8 cellular contexts compared by ENCODE assay signal in the genomic region with DNA sequence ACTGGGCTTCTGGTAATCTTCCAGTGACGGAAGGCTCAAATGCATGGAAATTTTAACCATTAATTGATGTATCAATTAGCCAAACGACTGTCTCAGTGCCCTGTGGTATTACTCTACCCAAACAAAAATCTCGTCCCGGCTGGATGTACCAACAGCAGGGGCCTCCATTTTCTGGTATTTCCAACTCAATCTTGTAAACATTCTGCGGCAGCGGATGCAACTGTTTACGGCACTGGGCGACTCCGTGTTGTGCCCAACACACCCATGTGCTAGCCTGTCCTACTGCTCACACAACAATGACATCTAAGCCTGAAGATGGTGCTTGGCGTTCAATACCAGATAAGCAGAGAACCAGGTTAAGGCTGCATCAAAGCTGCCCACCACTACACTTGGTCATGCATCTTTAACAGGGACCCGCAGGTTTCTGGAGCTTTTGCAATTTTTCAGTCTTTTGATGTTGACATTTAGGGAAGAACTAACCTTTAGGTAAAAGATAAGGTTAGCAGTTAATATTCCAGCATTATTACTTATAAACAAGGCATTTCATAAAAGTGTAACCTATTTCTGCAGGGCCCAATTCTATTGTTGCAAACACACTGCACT. TPM values are rescaled to one million over a fixed set of nuclear protein-coding genes. Genes with fewer than 3 reads are reported as not detected.
DNase-seq lines count a peak whose midpoint lies in the region; ATAC-seq and TF ChIP-seq lines count a peak whose summit lies in the region.
"Had no signal": no experiment of that assay in that cellular context is flagged by ENCODE, and none has a peak within 500 bp of the region (broad histone marks: within the 10 kb centered on the region; RNA-seq: fewer than 3 reads in every experiment).

No MANE protein-coding gene starts in this region.

- no peaks in the 10 kb centered on the region for H3K36me3 Mint-ChIP-seq in GM23338 (ENCODE audit: low read depth)
- H3K36me3 Mint-ChIP-seq in T-cell, result no peaks in the 10 kb centered on the region

- no peak for TF ChIP-seq POLR2A in ovary (IDR thresholded peaks at IDR 0.05)

- ATAC-seq in GM23338 (no peak), T-cell (replicated peaks in 1 of 4) (no peak)

- H3F3A ChIP-seq in GM23338 (replicated peaks; ENCODE audit: low read depth), result no peaks in the 10 kb centered on the region

- no peak overlapping the region for H3K9ac ChIP-seq in endocrine pancreas (ENCODE audit: control insufficient read depth, insufficient read depth, low read length)

- no peak overlapping the region for H3K27ac Mint-ChIP-seq in GM23338
- no peak overlapping the region for H3K27ac Mint-ChIP-seq in T-cell
- H3K27ac Mint-ChIP-seq: T-helper 1 cell treated with Interleukin-12 subunit alpha and Interleukin-12 subunit beta and Interleukin-4 antibody, amounts not matched to agents 30 μg/mL and 1 μg/mL, for 36 hours had no signal

- H3K79me2 ChIP-seq in GM23338 (replicated peaks; ENCODE audit: insufficient read depth), result 0 out of 2 replicates have a peak, but pooled peaks cover 3% of the 10 kb centered on the region

- H3K27me3 Mint-ChIP-seq in GM23338 (ENCODE audit: insufficient read depth, low read depth, poor library complexity) (peaks cover 12% of the 10 kb centered on the region), T-cell (peaks cover 51 to 67% of the 10 kb centered on the region in 2 donors)

- intact Hi-C loops in ovary (cut with DNase I), result no loop called here

- CTCF ChIA-PET in T-cell (lab: Charles Lee), result no interaction called here

- H3K4me2 ChIP-seq in GM23338, result peak overlapping the region; percentile 96

- H3K9me2 ChIP-seq in GM23338 (ENCODE audit: insufficient read depth), result no peaks in the 10 kb centered on the region

- peaks cover 35% of the 10 kb centered on the region for H3K4me1 Mint-ChIP-seq in GM23338
- peaks cover 4 to 7% (median 6%) of the 10 kb centered on the region in 3 donors for H3K4me1 Mint-ChIP-seq in T-cell

- no peaks in the 10 kb centered on the region for H3K36me3 ChIP-seq in GM23338 (ENCODE audit: insufficient read depth)
- H3K36me3 ChIP-seq in endocrine pancreas (ENCODE audit: control insufficient read depth, insufficient read depth, low read length), result no peaks in the 10 kb centered on the region
- no peaks in the 10 kb centered on the region for H3K36me3 ChIP-seq in ovary

- H4K20me1 ChIP-seq in GM23338 (replicated peaks; ENCODE audit: insufficient read depth), result no peaks in the 10 kb centered on the region

- no peak for TF ChIP-seq CTCF in GM23338 (conservative IDR thresholded peaks at IDR 0.05; ENCODE audit: low read depth in 2 of 2)
- no peak for TF ChIP-seq CTCF in ovary (IDR thresholded peaks at IDR 0.05)

- DNase-seq in GM23338 (ENCODE audit: low spot score), result no peak
- DNase-seq in NCI-H526 treated with DMSO at 0.1 percent for 48 hours (lab: John Stamatoyannopoulos, UW), result peak; percentile 39
- no peak for DNase-seq in ovary
- DNase-seq in NK-92 treated with Interleukin-12 subunit alpha and Interleukin-12 subunit beta, amount 100 ng/mL, for 24 hours (lab: John Stamatoyannopoulos, UW), result no peak
- no peak for DNase-seq in T-cell
- DNase-seq in NCI-H187 treated with DMSO at 0.1 percent for 48 hours (lab: John Stamatoyannopoulos, UW), result no peak

- WGBS in ovary, 3 donors, result 88 to 92% (median 90%) methylated on average over 11 of the region's 11 CpGs

- no peaks in the 10 kb centered on the region for H3K9me3 Mint-ChIP-seq in GM23338
- no peaks in the 10 kb centered on the region for H3K9me3 Mint-ChIP-seq in T-cell
- H3K9me3 Mint-ChIP-seq: T-helper 1 cell treated with Interleukin-12 subunit alpha and Interleukin-12 subunit beta and Interleukin-4 antibody, amounts not matched to agents 30 μg/mL and 1 μg/mL, for 36 hours had no signal

- H3K9me3 ChIP-seq in endocrine pancreas (ENCODE audit: control insufficient read depth, low read length) (no peaks in the 10 kb centered on the region), ovary (no peaks in the 10 kb centered on the region)

- H3K27me3 ChIP-seq in GM23338 (ENCODE audit: insufficient read depth) (peaks cover 12% of the 10 kb centered on the region; the same call in 1 of the 2 replicates), endocrine pancreas (ENCODE audit: control insufficient read depth, insufficient read depth, low read length) (no peaks in the 10 kb centered on the region), ovary (no peaks in the 10 kb centered on the region)

- H3K4me3 ChIP-seq in GM23338 (peak overlapping the region; percentile 56), endocrine pancreas (ENCODE audit: control insufficient read depth, insufficient read depth, low read length) (peak overlapping the region; percentile 51), ovary (peak overlapping the region; percentile 5)

- H3K27ac ChIP-seq in GM23338 (ENCODE audit: low read depth) (no peak overlapping the region), ovary (no peak overlapping the region)

- TF ChIP-seq EP300 in ovary (IDR thresholded peaks at IDR 0.05), result no peak

- peaks cover 27% of the 10 kb centered on the region for H3K4me1 ChIP-seq in GM23338 (ENCODE audit: insufficient read depth)
- H3K4me1 ChIP-seq in endocrine pancreas (ENCODE audit: control insufficient read depth, insufficient read depth, low read length), result no peaks in the 10 kb centered on the region
- H3K4me1 ChIP-seq in ovary (ENCODE audit: insufficient read depth), result no peaks in the 10 kb centered on the region

- H3K4me3 Mint-ChIP-seq in GM23338 (peak overlapping the region; percentile 90), T-cell (peak overlapping the region in 1 of 3 donors; percentile 48)
- H3K4me3 Mint-ChIP-seq: T-helper 1 cell treated with Interleukin-12 subunit alpha and Interleukin-12 subunit beta and Interleukin-4 antibody, amounts not matched to agents 30 μg/mL and 1 μg/mL, for 36 hours had no signal

- peak overlapping the region; percentile 89; the same call in 1 of the 2 replicates for H2AFZ ChIP-seq in GM23338

- POLR2A ChIA-PET in T-cell (lab: Charles Lee), result interaction anchor here in 1 of 2 donors (0.6 kb wide), 1 partner anchor 25 kb away, joined by 4 read pairs; no protein-coding TSS in a partner anchor

TF ChIP-seq in GM23338, 12 proteins besides CTCF, POLR2A, EP300 and RAD21 (continues in another document):
- TF ChIP-seq CREB1 (CRISPR knock-in tag; IDR thresholded peaks at IDR 0.05; ENCODE audit: low read depth) (no peak), ZNF331 (CRISPR knock-in tag; IDR thresholded peaks at IDR 0.05; ENCODE audit: low read depth) (no peak), JUNB (IDR thresholded peaks at IDR 0.05; ENCODE audit: unreplicated experiment) (no peak), EZH2 (IDR thresholded peaks at IDR 0.05; ENCODE audit: low read depth, unreplicated experiment) (no peak), ZNF114 (CRISPR knock-in tag; IDR thresholded peaks at IDR 0.05) (no peak)
- TF ChIP-seq, protein P1, sequence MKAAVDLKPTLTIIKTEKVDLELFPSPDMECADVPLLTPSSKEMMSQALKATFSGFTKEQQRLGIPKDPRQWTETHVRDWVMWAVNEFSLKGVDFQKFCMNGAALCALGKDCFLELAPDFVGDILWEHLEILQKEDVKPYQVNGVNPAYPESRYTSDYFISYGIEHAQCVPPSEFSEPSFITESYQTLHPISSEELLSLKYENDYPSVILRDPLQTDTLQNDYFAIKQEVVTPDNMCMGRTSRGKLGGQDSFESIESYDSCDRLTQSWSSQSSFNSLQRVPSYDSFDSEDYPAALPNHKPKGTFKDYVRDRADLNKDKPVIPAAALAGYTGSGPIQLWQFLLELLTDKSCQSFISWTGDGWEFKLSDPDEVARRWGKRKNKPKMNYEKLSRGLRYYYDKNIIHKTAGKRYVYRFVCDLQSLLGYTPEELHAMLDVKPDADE (IDR thresholded peaks at IDR 0.05), result no peak
- TF ChIP-seq, protein P2, sequence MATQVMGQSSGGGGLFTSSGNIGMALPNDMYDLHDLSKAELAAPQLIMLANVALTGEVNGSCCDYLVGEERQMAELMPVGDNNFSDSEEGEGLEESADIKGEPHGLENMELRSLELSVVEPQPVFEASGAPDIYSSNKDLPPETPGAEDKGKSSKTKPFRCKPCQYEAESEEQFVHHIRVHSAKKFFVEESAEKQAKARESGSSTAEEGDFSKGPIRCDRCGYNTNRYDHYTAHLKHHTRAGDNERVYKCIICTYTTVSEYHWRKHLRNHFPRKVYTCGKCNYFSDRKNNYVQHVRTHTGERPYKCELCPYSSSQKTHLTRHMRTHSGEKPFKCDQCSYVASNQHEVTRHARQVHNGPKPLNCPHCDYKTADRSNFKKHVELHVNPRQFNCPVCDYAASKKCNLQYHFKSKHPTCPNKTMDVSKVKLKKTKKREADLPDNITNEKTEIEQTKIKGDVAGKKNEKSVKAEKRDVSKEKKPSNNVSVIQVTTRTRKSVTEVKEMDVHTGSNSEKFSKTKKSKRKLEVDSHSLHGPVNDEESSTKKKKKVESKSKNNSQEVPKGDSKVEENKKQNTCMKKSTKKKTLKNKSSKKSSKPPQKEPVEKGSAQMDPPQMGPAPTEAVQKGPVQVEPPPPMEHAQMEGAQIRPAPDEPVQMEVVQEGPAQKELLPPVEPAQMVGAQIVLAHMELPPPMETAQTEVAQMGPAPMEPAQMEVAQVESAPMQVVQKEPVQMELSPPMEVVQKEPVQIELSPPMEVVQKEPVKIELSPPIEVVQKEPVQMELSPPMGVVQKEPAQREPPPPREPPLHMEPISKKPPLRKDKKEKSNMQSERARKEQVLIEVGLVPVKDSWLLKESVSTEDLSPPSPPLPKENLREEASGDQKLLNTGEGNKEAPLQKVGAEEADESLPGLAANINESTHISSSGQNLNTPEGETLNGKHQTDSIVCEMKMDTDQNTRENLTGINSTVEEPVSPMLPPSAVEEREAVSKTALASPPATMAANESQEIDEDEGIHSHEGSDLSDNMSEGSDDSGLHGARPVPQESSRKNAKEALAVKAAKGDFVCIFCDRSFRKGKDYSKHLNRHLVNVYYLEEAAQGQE (IDR thresholded peaks at IDR 0.05; ENCODE audit: unreplicated experiment), result no peak

RNA-seq across cellular contexts. Expression of a gene that starts 1.2 kb away (rescaled TPM):
- 10.5 and 18.3 TPM in 2 replicates for total RNA-seq in GM23338 (2014; rRNA removed; shearing (Covaris generic))
- polyA plus RNA-seq in GM23338 (2016; fragmentation: Nextera tagmentation; extraction: Ambion mirVana), result 15.2 and 15.7 TPM in 2 replicates
- total RNA-seq in ovary, result 1 to 10 TPM in 5 of 7 donors, under 1 TPM in 2; 0.78 to 3.8 (median 2.5) TPM
- polyA plus RNA-seq in ovary, result 1 to 10 TPM; 1.3 to 8.1 TPM
- total RNA-seq in T-cell, result under 1 TPM in 1 of 5 donors, not detected in 4; 0.22 TPM

RNA-seq across cellular contexts. Expression of a gene that starts 45.7 kb away (rescaled TPM):
- total RNA-seq in GM23338 (2014; rRNA removed; shearing (Covaris generic)), result 10.6 and 11.8 TPM in 2 replicates
- 22.5 and 24.9 TPM in 2 replicates for polyA plus RNA-seq in GM23338 (2016; fragmentation: Nextera tagmentation; extraction: Ambion mirVana)
- 10 to 100 TPM in 1 of 7 donors, 1 to 10 TPM in 6; 3.0 to 10.0 (median 6.2) TPM for total RNA-seq in ovary
- 1 to 10 TPM; 6.9 to 8.1 TPM for polyA plus RNA-seq in ovary
- total RNA-seq in T-cell, result 1 to 10 TPM; 2.0 to 5.0 (median 2.9) TPM

Comparison
In these comparisons a context has a peak if more than half of its experiments do, and no peak if none do; other contexts are left out.
1. H3K4me3 ChIP-seq: peak in every context shown above with its lines; median percentile 56 in GM23338; 51 in endocrine pancreas; 5 in ovary.